ENCODE assay signal across 10 cellular contexts in the genomic region with DNA sequence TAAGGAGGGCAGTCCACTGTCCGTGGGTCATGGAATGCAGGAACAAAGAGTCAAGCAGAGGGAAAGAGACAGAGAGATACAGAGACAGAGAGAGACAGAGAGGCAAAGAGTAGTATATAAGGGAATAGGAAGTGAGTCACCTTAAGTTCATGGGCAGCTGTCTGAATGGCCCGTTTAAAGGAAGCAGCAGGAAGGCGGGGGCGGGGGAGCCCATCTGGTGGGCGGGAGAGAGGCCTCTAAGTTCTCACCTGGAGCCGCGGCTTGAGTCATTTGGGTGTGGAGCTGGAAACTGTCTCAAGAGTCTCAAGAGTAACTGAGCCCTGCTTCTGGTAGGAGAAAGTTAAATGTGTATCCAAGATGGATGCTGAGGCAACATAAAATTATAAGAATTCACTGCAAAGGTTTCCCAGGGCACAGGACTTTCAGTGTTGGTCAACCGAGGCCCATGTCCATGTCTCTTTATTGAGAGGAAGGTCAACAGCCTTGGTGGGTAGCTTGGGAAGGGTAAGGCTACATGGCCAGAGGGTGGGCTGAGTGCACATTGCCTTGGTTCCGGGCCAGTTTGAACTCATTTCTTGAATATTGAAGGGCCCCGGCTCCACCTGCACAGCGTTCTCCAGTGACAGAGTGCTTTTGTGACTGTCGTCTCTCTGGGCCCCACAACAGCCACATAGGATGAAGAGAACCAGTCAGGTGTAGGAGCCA.
DNase-seq lines count a peak whose midpoint lies in the region; ATAC-seq and TF ChIP-seq lines count a peak whose summit lies in the region.
"Had no signal": no experiment of that assay in that cellular context is flagged by ENCODE, and none has a peak within 500 bp of the region (broad histone marks: within the 10 kb centered on the region; RNA-seq: fewer than 3 reads in every experiment).

No MANE protein-coding gene starts in this region.

- no peak for TF ChIP-seq CTCF in fibroblast of villous mesenchyme (IDR thresholded peaks at IDR 0.05; ENCODE audit: insufficient read depth, low read depth, low read length)

- H3K27me3 Mint-ChIP-seq in activated CD8-positive, alpha-beta T cell treated with anti-CD3 and anti-CD28 coated beads, Interleukin-2, amount 10 ng/mL, durations not matched to agents 7 days and 5 days (ENCODE audit: low read depth): peaks cover 7% of the 10 kb centered on the region

- CTCF ChIA-PET in activated CD8-positive, alpha-beta T cell treated with anti-CD3 and anti-CD28 coated beads, Interleukin-2, amount 10 ng/mL, durations not matched to agents 7 days and 5 days (lab: Charles Lee): no interaction called here
- CTCF ChIA-PET in HEK293T (lab: Yijun Ruan, JAX): no interaction called here

- H3K4me3 Mint-ChIP-seq in activated CD8-positive, alpha-beta T cell treated with anti-CD3 and anti-CD28 coated beads, Interleukin-2, amount 10 ng/mL, durations not matched to agents 7 days and 5 days: no peak overlapping the region

- H3K4me3 ChIP-seq in fibroblast of villous mesenchyme (ENCODE audit: low read depth, low read length): no peak overlapping the region
- H3K4me3 ChIP-seq: vagina had no signal

- no peaks in the 10 kb centered on the region for H3K36me3 Mint-ChIP-seq in activated CD8-positive, alpha-beta T cell treated with anti-CD3 and anti-CD28 coated beads, Interleukin-2, amount 10 ng/mL, durations not matched to agents 7 days and 5 days (ENCODE audit: low read depth)

- POLR2A ChIA-PET in activated CD8-positive, alpha-beta T cell treated with anti-CD3 and anti-CD28 coated beads, Interleukin-2, amount 10 ng/mL, durations not matched to agents 7 days and 5 days (lab: Charles Lee): no interaction called here
- POLR2A ChIA-PET in HEK293T (lab: Yijun Ruan, JAX): no interaction called here

- peak; percentile 20 for DNase-seq in NK-92 treated with Interleukin-12 subunit alpha and Interleukin-12 subunit beta, amount 100 ng/mL, for 24 hours (lab: John Stamatoyannopoulos, UW)
- no peak for DNase-seq in NK-92 (lab: John Stamatoyannopoulos, UW; ENCODE audit: unreplicated experiment)
- peak; percentile 38 for DNase-seq in activated CD8-positive, alpha-beta T cell treated with anti-CD3 and anti-CD28 coated beads, Interleukin-2, amount 10 ng/mL, durations not matched to agents 7 days and 5 days
- peak; percentile 7 for DNase-seq in fibroblast of villous mesenchyme (ENCODE audit: low read depth)
- DNase-seq in stimulated activated CD8-positive, alpha-beta memory T cell treated with anti-CD3 and anti-CD28 coated beads, Interleukin-2, amount 100 ng/mL, for 48 hours (ENCODE audit: low read depth in 2 of 2): peak; percentile 41 to 59
- no peak for DNase-seq in HEK293T (ENCODE audit: extremely low spot score)
- no peak for DNase-seq in substantia nigra (lab: John Stamatoyannopoulos, UW)
- DNase-seq: posterior cingulate gyrus had no signal

- no peaks in the 10 kb centered on the region for H3K9me3 Mint-ChIP-seq in activated CD8-positive, alpha-beta T cell treated with anti-CD3 and anti-CD28 coated beads, Interleukin-2, amount 10 ng/mL, durations not matched to agents 7 days and 5 days (ENCODE audit: insufficient read depth)

- H3K27ac ChIP-seq in substantia nigra (ENCODE audit: low read depth, low read length, poor library complexity, severe bottlenecking): no peak overlapping the region
- H3K27ac ChIP-seq: vagina had no signal

- no peak overlapping the region for H3K27ac Mint-ChIP-seq in activated CD8-positive, alpha-beta T cell treated with anti-CD3 and anti-CD28 coated beads, Interleukin-2, amount 10 ng/mL, durations not matched to agents 7 days and 5 days

- ATAC-seq in activated CD8-positive, alpha-beta T cell treated with anti-CD3 and anti-CD28 coated beads, Interleukin-2, amount 10 ng/mL, durations not matched to agents 7 days and 5 days: no peak
- no peak for ATAC-seq in GM21367 (IDR thresholded peaks at IDR 0.05; ENCODE audit: unreplicated experiment)

- peaks cover 9% of the 10 kb centered on the region for H3K4me1 Mint-ChIP-seq in activated CD8-positive, alpha-beta T cell treated with anti-CD3 and anti-CD28 coated beads, Interleukin-2, amount 10 ng/mL, durations not matched to agents 7 days and 5 days (ENCODE audit: low read depth)

TF ChIP-seq in HEK293T, 16 proteins besides CTCF, POLR2A, EP300 and RAD21:
- no peak for TF ChIP-seq NFRKB (IDR thresholded peaks at IDR 0.05)
- no peak for TF ChIP-seq LEF1 (IDR thresholded peaks at IDR 0.05; ENCODE audit: borderline replicate concordance)
- no peak for TF ChIP-seq HDGF (IDR thresholded peaks at IDR 0.05; ENCODE audit: borderline replicate concordance)
- TF ChIP-seq BHLHE40 (IDR thresholded peaks at IDR 0.05; ENCODE audit: borderline replicate concordance): no peak
- TF ChIP-seq ARNT (IDR thresholded peaks at IDR 0.05): no peak
- no peak for TF ChIP-seq FOXK2 (IDR thresholded peaks at IDR 0.05)
- TF ChIP-seq SUZ12 (IDR thresholded peaks at IDR 0.05): no peak
- no peak for TF ChIP-seq SP1 (IDR thresholded peaks at IDR 0.05)
- TF ChIP-seq L3MBTL2 (conservative IDR thresholded peaks at IDR 0.05): no peak
- TF ChIP-seq ELF4 (IDR thresholded peaks at IDR 0.05): no peak
- no peak for TF ChIP-seq FOXA1 (IDR thresholded peaks at IDR 0.05)
- no peak for TF ChIP-seq TARDBP (IDR thresholded peaks at IDR 0.05)
- TF ChIP-seq ZNF384 (IDR thresholded peaks at IDR 0.05): no peak
- no peak for TF ChIP-seq CTBP1 (IDR thresholded peaks at IDR 0.05; ENCODE audit: borderline replicate concordance)

Comparison
In these comparisons a context has a peak if more than half of its experiments do, and no peak if none do; other contexts are left out.
1. DNase-seq: peak in NK-92 treated with Interleukin-12 subunit alpha and Interleukin-12 subunit beta, amount 100 ng/mL, for 24 hours (single experiment), activated CD8-positive, alpha-beta T cell treated with anti-CD3 and anti-CD28 coated beads, Interleukin-2, amount 10 ng/mL, durations not matched to agents 7 days and 5 days (single experiment), fibroblast of villous mesenchyme (single experiment) and stimulated activated CD8-positive, alpha-beta memory T cell treated with anti-CD3 and anti-CD28 coated beads, Interleukin-2, amount 100 ng/mL, for 48 hours (2 of 2); none in NK-92 (single experiment), HEK293T (single experiment) and substantia nigra (0 of 49).